Comparison of ENCODE assay signal across 27 cellular contexts in the genomic region with DNA sequence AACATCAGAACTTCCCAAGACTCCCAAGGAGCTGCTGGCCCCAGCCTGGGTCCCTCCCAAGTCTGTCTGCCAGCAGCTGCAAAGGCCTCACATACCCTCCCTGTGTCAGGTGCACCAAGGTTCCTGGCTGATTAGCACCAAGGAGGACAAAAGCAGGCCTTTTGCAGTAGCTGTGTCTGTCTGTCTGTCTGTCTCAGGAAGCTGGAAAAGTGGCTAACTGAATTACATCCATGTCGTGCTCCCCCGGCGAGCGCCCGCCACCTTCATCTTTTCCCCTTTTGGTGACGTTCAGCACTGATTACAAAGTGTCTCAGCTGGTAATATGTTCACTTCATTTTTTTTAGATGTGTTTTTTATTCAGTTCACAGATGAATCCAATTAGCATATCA.
"Had no signal": no experiment of that assay in that cellular context is flagged by ENCODE, and none has a peak within 500 bp of the region (broad histone marks: within the 10 kb centered on the region; RNA-seq: fewer than 3 reads in every experiment).

No MANE protein-coding gene starts in this region.

- H3K27me3 ChIP-seq: colonic mucosa, gastrocnemius medialis, neutrophil, ovary, testis, uterus had no signal

- DNase-seq: activated CD4-positive, alpha-beta T cell treated with anti-CD3 and anti-CD28 coated beads for 4 hours; activated CD4-positive, alpha-beta T cell treated with anti-CD3 and anti-CD28 coated beads, Interleukin-2, amount 50 U/mL, for 4 hours; activated effector memory CD4-positive, alpha-beta T cell treated with Interleukin-2 at 50 U/mL for 16 hours; activated naive CD4-positive, alpha-beta T cell treated with Interleukin-2 at 50 U/mL for 16 hours; anterior cingulate cortex; cerebellar nuclear complex; colonic mucosa; effector CD8-positive, alpha-beta T cell; gastrocnemius medialis; glutamatergic neuron; left ventricle myocardium inferior; naive B cell; stimulated activated naive CD8-positive, alpha-beta T cell treated with anti-CD3 and anti-CD28 coated beads, Interleukin-15, Interleukin-2, amounts not matched to agents 100 U/mL and 50 U/mL, for 24 hours; SW 1271; T-helper 9 cell; testis; trophoblast cell; uterus had no signal

- H3K4me1 ChIP-seq: colonic mucosa, gastrocnemius medialis, left ventricle myocardium inferior, prostate gland, spleen, testis, uterus had no signal

- H3K36me3 ChIP-seq: colonic mucosa, gastrocnemius medialis, left ventricle myocardium inferior, neutrophil, ovary, prostate gland, spleen, uterus had no signal

- H3K27ac Mint-ChIP-seq: activated naive CD8-positive, alpha-beta T cell; naive B cell; T-helper 1 cell treated with Interleukin-12 subunit alpha and Interleukin-12 subunit beta and Interleukin-4 antibody, amounts not matched to agents 30 μg/mL and 1 μg/mL, for 36 hours had no signal

- H3K9me3 ChIP-seq: colonic mucosa, gastrocnemius medialis, left ventricle myocardium inferior, neutrophil, ovary, prostate gland, testis, uterus had no signal

- H3K4me1 Mint-ChIP-seq: naive B cell had no signal

- H3K36me3 Mint-ChIP-seq: activated naive CD8-positive, alpha-beta T cell; naive B cell had no signal

- H3K27me3 Mint-ChIP-seq: naive B cell had no signal

- ATAC-seq: gastrocnemius medialis; stimulated activated naive CD8-positive, alpha-beta T cell treated with anti-CD3 and anti-CD28 coated beads, Interleukin-15, Interleukin-2, amounts not matched to agents 100 U/mL and 50 U/mL, for 24 hours had no signal

- FAIRE-seq: islet of Langerhans, TTC549 had no signal

- H3K4me3 ChIP-seq: colonic mucosa, gastrocnemius medialis, left ventricle myocardium inferior, ovary, prostate gland, spleen, testis, uterus had no signal

- H3K27ac ChIP-seq: colonic mucosa, gastrocnemius medialis, left ventricle myocardium inferior, neutrophil, ovary, prostate gland, spleen, testis, uterus, VCaP had no signal

- H3K4me3 Mint-ChIP-seq: activated naive CD8-positive, alpha-beta T cell; naive B cell; T-helper 1 cell treated with Interleukin-12 subunit alpha and Interleukin-12 subunit beta and Interleukin-4 antibody, amounts not matched to agents 30 μg/mL and 1 μg/mL, for 36 hours had no signal
